Comparison of ENCODE assay signal across 1 cellular context in the genomic region with DNA sequence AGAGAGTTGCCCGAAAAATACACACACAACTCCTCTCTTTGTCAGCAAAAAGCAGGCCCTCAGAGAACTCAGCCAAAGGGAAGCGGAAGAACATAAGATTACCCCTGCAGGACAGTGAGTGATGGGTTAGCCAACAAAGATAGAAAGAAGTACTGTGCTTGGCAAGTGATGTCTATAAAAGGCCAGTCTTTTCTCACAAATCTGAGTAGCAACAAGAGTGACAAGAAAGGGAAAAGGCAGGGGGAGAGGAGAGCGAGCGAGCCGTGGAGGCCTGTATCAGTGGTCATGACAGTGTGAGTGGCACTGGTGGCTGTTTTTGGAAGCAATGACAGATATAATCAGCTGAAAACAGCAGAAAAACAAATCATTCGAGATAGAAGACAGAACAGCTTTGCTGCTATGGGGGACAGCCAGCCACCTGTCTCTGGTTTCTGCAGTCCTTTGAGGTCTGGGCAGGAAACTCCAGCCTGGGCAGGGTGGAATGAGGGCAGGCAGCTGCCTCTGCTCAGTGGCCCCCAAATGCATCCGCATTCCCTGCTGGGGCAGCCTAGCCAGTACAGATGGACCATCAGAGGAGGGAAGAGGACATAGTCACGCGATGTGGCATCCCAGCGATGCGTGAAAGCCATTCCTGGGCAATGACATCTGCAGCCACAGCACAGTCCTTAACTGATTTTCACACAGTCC.
TF ChIP-seq lines count a peak whose summit lies in the region.

No MANE protein-coding gene starts in this region.

TF ChIP-seq in H1, 55 proteins besides CTCF, POLR2A, EP300 and RAD21 (continued from another document):
- no peak for TF ChIP-seq USF2 (IDR thresholded peaks at IDR 0.05; ENCODE audit: low read length)
- TF ChIP-seq POU5F1 (IDR thresholded peaks at IDR 0.05; ENCODE audit: low read depth, low read length): no peak
